Comparison of ENCODE assay signal across 6 cellular contexts in the genomic region with DNA sequence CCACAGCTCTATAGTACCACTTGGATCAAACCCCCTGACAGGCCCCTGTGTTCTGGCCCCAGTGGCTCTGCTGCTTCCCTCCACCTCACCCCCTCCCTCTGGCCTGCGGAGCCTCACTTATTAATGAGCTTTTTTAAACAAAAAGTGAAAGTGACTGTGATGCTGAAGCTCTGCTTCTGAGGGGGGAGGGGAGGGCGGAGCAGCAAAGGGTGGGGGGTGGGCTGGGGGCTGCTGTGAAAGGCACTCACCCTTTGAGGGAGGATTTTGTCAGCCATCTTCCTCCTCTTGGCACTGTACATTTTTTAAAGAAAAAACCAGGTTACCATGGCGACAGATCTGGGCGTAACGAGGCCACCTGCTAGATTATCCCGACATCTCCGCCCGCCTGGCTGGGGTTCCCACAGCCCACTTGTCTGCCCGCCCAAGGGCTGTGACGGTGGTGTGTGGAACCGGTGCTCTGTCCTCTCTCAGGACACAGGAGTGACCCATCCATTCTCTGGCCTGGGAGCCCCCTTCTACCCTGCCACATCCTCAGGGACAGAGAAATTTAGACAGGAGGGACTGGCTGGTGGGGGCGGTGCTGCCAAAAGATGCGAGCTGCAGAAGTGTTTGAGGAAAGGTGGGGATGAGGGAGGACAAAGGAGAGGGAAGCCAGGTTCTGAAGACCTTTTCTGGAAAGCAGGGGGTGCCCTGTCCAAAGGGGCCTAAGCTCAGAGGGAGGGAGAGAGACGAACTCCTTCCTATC. TPM values are rescaled to one million over a fixed set of nuclear protein-coding genes. Genes with fewer than 3 reads are reported as not detected.
DNase-seq lines count a peak whose midpoint lies in the region; ATAC-seq and FAIRE-seq lines count a peak whose summit lies in the region.

No MANE protein-coding gene starts in this region.

- DNase-seq in T-helper 17 cell (peak; percentile 35 to 39 (median 38)), GF-D8 (lab: John Stamatoyannopoulos, UW) (no peak), HTR-8/SVneo (ENCODE audit: insufficient read length, low spot score) (no peak), LoVo (ENCODE audit: low spot score) (no peak)
- peak in 8 of 10 donors; percentile 30 to 77 (median 56) for DNase-seq in naive thymus-derived CD8-positive, alpha-beta T cell

- H3K9me3 Mint-ChIP-seq in naive thymus-derived CD8-positive, alpha-beta T cell, result no peaks in the 10 kb centered on the region

- FAIRE-seq in HTR-8/SVneo (lab: Jason Lieb, UNC), result no peak

- H3K4me3 Mint-ChIP-seq in T-helper 17 cell, result peak overlapping the region; percentile 81
- H3K4me3 Mint-ChIP-seq in naive thymus-derived CD8-positive, alpha-beta T cell, result peak overlapping the region; percentile 70 to 85 (median 78)

- POLR2A ChIA-PET in naive thymus-derived CD8-positive, alpha-beta T cell (lab: Charles Lee), result interaction anchor here (0.5 to 3.6 kb wide), 9 partner anchors 8 to 37 kb away, joined by 3 to 26 read pairs (median 4); partner anchors contain the start of genes ABCF2 and CHPF2

- no peaks in the 10 kb centered on the region for H3K9me3 ChIP-seq in T-helper 17 cell (ENCODE audit: control insufficient read depth, low read length, poor library complexity, severe bottlenecking)

- peak; percentile 36 for ATAC-seq in HG02610 (IDR thresholded peaks at IDR 0.05; ENCODE audit: unreplicated experiment)
- ATAC-seq in T-helper 17 cell, result peak; percentile 68
- peak; percentile 27 to 49 for ATAC-seq in naive thymus-derived CD8-positive, alpha-beta T cell

- peak overlapping the region; percentile 88 for H3K27ac Mint-ChIP-seq in T-helper 17 cell
- peak overlapping the region; percentile 25 to 92 (median 77) for H3K27ac Mint-ChIP-seq in naive thymus-derived CD8-positive, alpha-beta T cell

- H3K27me3 Mint-ChIP-seq in T-helper 17 cell, result peaks cover 15% of the 10 kb centered on the region
- peaks cover 0 to 4% (median 0%) of the 10 kb centered on the region in 5 donors for H3K27me3 Mint-ChIP-seq in naive thymus-derived CD8-positive, alpha-beta T cell

- H3K4me1 Mint-ChIP-seq in T-helper 17 cell, result peaks cover 34% of the 10 kb centered on the region
- peaks cover 15 to 51% (median 43%) of the 10 kb centered on the region in 4 donors for H3K4me1 Mint-ChIP-seq in naive thymus-derived CD8-positive, alpha-beta T cell

- H3K36me3 Mint-ChIP-seq in T-helper 17 cell (ENCODE audit: low read depth), result peaks cover 3% of the 10 kb centered on the region
- peaks cover 0 to 14% (median 0%) of the 10 kb centered on the region in 3 donors for H3K36me3 Mint-ChIP-seq in naive thymus-derived CD8-positive, alpha-beta T cell

RNA-seq across cellular contexts. Expression of gene SMARCD3, which starts 4.9 kb away (rescaled TPM):
- total RNA-seq in T-helper 17 cell, result 10 to 100 TPM in 1 of 2 donors, 1 to 10 TPM in 1; 9.8 to 10.7 TPM
- total RNA-seq in naive thymus-derived CD8-positive, alpha-beta T cell, result 10 to 100 TPM in 1 of 2 experiments, 1 to 10 TPM in 1; 9.7 to 11.8 TPM
- polyA plus RNA-seq in naive thymus-derived CD8-positive, alpha-beta T cell, result 10 to 100 TPM in 2 of 3 donors, 1 to 10 TPM in 1; 9.8 to 18.6 (median 15.6) TPM

RNA-seq across cellular contexts. Expression of gene CHPF2, which starts 11.3 kb away (rescaled TPM):
- total RNA-seq in T-helper 17 cell, result 10 to 100 TPM; 39.4 to 41.6 TPM
- 10 to 100 TPM; 47.8 to 48.6 TPM for total RNA-seq in naive thymus-derived CD8-positive, alpha-beta T cell
- polyA plus RNA-seq in naive thymus-derived CD8-positive, alpha-beta T cell, result 10 to 100 TPM; 16.8 to 20.1 (median 17.6) TPM

RNA-seq across cellular contexts. Expression of gene ABCF2, which starts 16.6 kb away (rescaled TPM):
- 10 to 100 TPM; 24.2 to 26.7 TPM for total RNA-seq in T-helper 17 cell
- total RNA-seq in naive thymus-derived CD8-positive, alpha-beta T cell, result 10 to 100 TPM; 30.2 to 34.2 TPM
- 10 to 100 TPM; 23.0 to 40.4 (median 31.6) TPM for polyA plus RNA-seq in naive thymus-derived CD8-positive, alpha-beta T cell

RNA-seq across cellular contexts. Expression of gene H2BK1, which starts 33.3 kb away (rescaled TPM):
- total RNA-seq in T-helper 17 cell, result 1 to 10 TPM; 1.0 to 4.1 TPM
- 1 to 10 TPM; 2.5 to 2.6 TPM for total RNA-seq in naive thymus-derived CD8-positive, alpha-beta T cell
- polyA plus RNA-seq in naive thymus-derived CD8-positive, alpha-beta T cell, result not detected

RNA-seq across cellular contexts. Expression of gene ASB10, which starts 56.5 kb away (rescaled TPM):
- not detected for total RNA-seq in T-helper 17 cell
- total RNA-seq in naive thymus-derived CD8-positive, alpha-beta T cell, result not detected
- not detected for polyA plus RNA-seq in naive thymus-derived CD8-positive, alpha-beta T cell

Comparison
In these comparisons a context has a peak if more than half of its experiments do, and no peak if none do; other contexts are left out.
1. DNase-seq: peak in T-helper 17 cell (3 of 3) and naive thymus-derived CD8-positive, alpha-beta T cell (8 of 10); none in GF-D8 (single experiment), HTR-8/SVneo (single experiment) and LoVo (single experiment).
2. Peak in every context shown above with its lines, with median percentiles within 50 percentile points of each other: ATAC-seq.